In genomic region chr2:217215877-217216276, GRCh38 we compare ENCODE assay signal across 17 cellular contexts.
"Had no signal": no experiment of that assay in that cellular context is flagged by ENCODE, and none has a peak within 500 bp of the region (broad histone marks: within the 10 kb centered on the region; RNA-seq: fewer than 3 reads in every experiment).

No MANE protein-coding gene starts in this region.

- H3K4me3 ChIP-seq: psoas muscle, right lobe of liver, smooth muscle cell, upper lobe of left lung had no signal

- ATAC-seq: effector memory CD8-positive, alpha-beta T cell; left ventricle myocardium superior; natural killer cell; psoas muscle; right lobe of liver; stimulated activated naive CD8-positive, alpha-beta T cell treated with anti-CD3 and anti-CD28 coated beads, Interleukin-15, amount 100 ng/mL, for 72 hours; WTC11 had no signal

- DNase-seq: activated CD4-positive, alpha-beta T cell treated with anti-CD3 and anti-CD28 coated beads for 48 hours; activated gamma-delta T cell treated with Interleukin-2 at 50 U/mL for 16 hours; anterior cingulate cortex; cerebellar nuclear complex; dermis blood vessel endothelial cell; effector memory CD8-positive, alpha-beta T cell; hypothalamus; kidney; left ventricle myocardium superior; natural killer cell; nucleus accumbens; psoas muscle; right lobe of liver; stimulated activated naive CD8-positive, alpha-beta T cell treated with anti-CD3 and anti-CD28 coated beads, Interleukin-15, amount 100 ng/mL, for 72 hours; upper lobe of left lung had no signal

- H3K9me3 ChIP-seq: psoas muscle, right lobe of liver, upper lobe of left lung had no signal

- H3K4me1 ChIP-seq: right lobe of liver, upper lobe of left lung had no signal

- H3K36me3 ChIP-seq: right lobe of liver, upper lobe of left lung had no signal

- H3K4me2 ChIP-seq: smooth muscle cell had no signal

- H3K27me3 ChIP-seq: right lobe of liver, upper lobe of left lung had no signal

- H3K27ac ChIP-seq: psoas muscle, right lobe of liver, upper lobe of left lung had no signal
